14 cellular contexts compared by ENCODE assay signal in the genomic region with DNA sequence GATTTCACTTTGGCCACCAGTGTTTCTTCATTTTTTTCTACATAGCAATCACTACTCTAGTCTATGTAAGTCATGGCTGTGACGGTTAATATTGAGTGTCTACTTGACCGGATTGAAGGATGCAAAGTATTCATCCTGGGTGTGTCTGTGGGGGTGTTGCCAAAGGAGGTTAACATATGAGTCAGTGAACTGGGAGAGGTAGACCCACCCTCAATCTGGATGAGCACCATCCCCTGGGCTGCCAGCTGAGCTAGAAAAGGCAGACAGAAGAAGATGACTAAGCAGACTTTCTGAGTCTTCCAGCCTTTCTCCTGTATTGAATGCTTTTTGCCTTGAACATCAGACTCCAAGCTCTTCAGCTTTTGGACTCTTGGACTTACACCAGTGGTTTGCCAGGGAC.
DNase-seq lines count a peak whose midpoint lies in the region; ATAC-seq, FAIRE-seq and TF ChIP-seq lines count a peak whose summit lies in the region.
"Had no signal": no experiment of that assay in that cellular context is flagged by ENCODE, and none has a peak within 500 bp of the region (broad histone marks: within the 10 kb centered on the region; RNA-seq: fewer than 3 reads in every experiment).

No MANE protein-coding gene starts in this region.

- H4K20me1 ChIP-seq in astrocyte (ENCODE audit: insufficient read depth, low read length) (no peaks in the 10 kb centered on the region), keratinocyte (ENCODE audit: control insufficient read depth, extremely low read depth, insufficient read depth, low read length) (no peaks in the 10 kb centered on the region)
- H4K20me1 ChIP-seq: BLaER1 had no signal

- FAIRE-seq in astrocyte (lab: Jason Lieb, UNC), result peak; percentile 90
- peak; percentile 95 for FAIRE-seq in keratinocyte (lab: Jason Lieb, UNC)
- FAIRE-seq: pancreas had no signal

- no peak overlapping the region for H3K4me3 Mint-ChIP-seq in astrocyte (ENCODE audit: unreplicated experiment)
- H3K4me3 Mint-ChIP-seq: activated naive CD8-positive, alpha-beta T cell treated with anti-CD3 and anti-CD28 coated beads, Interleukin-2, amount 50 U/mL, for 24 hours had no signal

- H3K9me3 ChIP-seq in astrocyte (ENCODE audit: insufficient read depth, low read depth, low read length) (no peaks in the 10 kb centered on the region), keratinocyte (ENCODE audit: control insufficient read depth, low read depth, low read length) (no peaks in the 10 kb centered on the region)
- H3K9me3 ChIP-seq in effector memory CD4-positive, alpha-beta T cell (ENCODE audit: control insufficient read depth, low read length), result no peaks in the 10 kb centered on the region
- H3K9me3 ChIP-seq: BLaER1, pancreas had no signal

- dilution Hi-C loops in keratinocyte (cut with MboI; ENCODE audit: extremely low pct_ligation_motif_present, low sequenced_read_pairs), result no loop called here

- H3K27ac ChIP-seq in astrocyte (ENCODE audit: low read depth, low read length) (peak overlapping the region; percentile 27), keratinocyte (ENCODE audit: control insufficient read depth, insufficient read depth, low read length) (peak overlapping the region; percentile 63)
- H3K27ac ChIP-seq in effector memory CD4-positive, alpha-beta T cell (ENCODE audit: insufficient read depth, low read length, poor library complexity, severe bottlenecking), result no peak overlapping the region
- H3K27ac ChIP-seq: BLaER1, pancreas had no signal

- H3K4me3 ChIP-seq in AG04449 (ENCODE audit: low read depth, low read length), result no peak overlapping the region
- no peak overlapping the region for H3K4me3 ChIP-seq in astrocyte (ENCODE audit: insufficient read depth, low read depth, low read length)
- no peak overlapping the region for H3K4me3 ChIP-seq in keratinocyte (ENCODE audit: control insufficient read depth in 2 of 3, extremely low read depth in 1 of 3, insufficient read depth in 2 of 3, low read depth in 1 of 3, low read length in 3 of 3)
- no peak overlapping the region for H3K4me3 ChIP-seq in effector memory CD4-positive, alpha-beta T cell (ENCODE audit: insufficient read depth, low read depth, low read length, poor library complexity, severe bottlenecking)
- H3K4me3 ChIP-seq: BLaER1, pancreas had no signal

- no peaks in the 10 kb centered on the region for H3K36me3 ChIP-seq in astrocyte (ENCODE audit: insufficient read depth, low read length)
- H3K36me3 ChIP-seq in keratinocyte (ENCODE audit: control insufficient read depth in 2 of 2, extremely low read depth in 1 of 2, insufficient read depth in 2 of 2, low read length in 2 of 2), result no peaks in the 10 kb centered on the region
- no peaks in the 10 kb centered on the region for H3K36me3 ChIP-seq in effector memory CD4-positive, alpha-beta T cell (ENCODE audit: control insufficient read depth, insufficient read depth, low read length)
- H3K36me3 ChIP-seq: BLaER1, pancreas had no signal

- CTCF ChIA-PET in AG04449 (lab: Yijun Ruan, JAX), result no interaction called here

- DNase-seq in AG04449 (ENCODE audit: low read depth, low spot score), result peak; percentile 71
- peak; percentile 23 for DNase-seq in HK-2 (ENCODE audit: unreplicated experiment)
- DNase-seq in astrocyte (ENCODE audit: low read depth), result peak; percentile 87
- peak; percentile 63 for DNase-seq in keratinocyte (ENCODE audit: low read depth, low spot score)
- DNase-seq in effector memory CD4-positive, alpha-beta T cell, result no peak
- no peak for DNase-seq in T-helper 2 cell
- DNase-seq: activated naive CD8-positive, alpha-beta T cell treated with anti-CD3 and anti-CD28 coated beads, Interleukin-2, amount 50 U/mL, for 24 hours; effector CD4-positive, alpha-beta T cell; GDM1; NCI-H345; pancreas had no signal

- H3K9me1 ChIP-seq in keratinocyte (ENCODE audit: control insufficient read depth, extremely low read depth, insufficient read depth, low read length), result no peaks in the 10 kb centered on the region

- H3K4me1 ChIP-seq in astrocyte (ENCODE audit: insufficient read depth, low read length), result no peaks in the 10 kb centered on the region
- peaks cover 17% of the 10 kb centered on the region for H3K4me1 ChIP-seq in keratinocyte (ENCODE audit: control insufficient read depth, extremely low read depth, insufficient read depth, low read length)
- no peaks in the 10 kb centered on the region for H3K4me1 ChIP-seq in effector memory CD4-positive, alpha-beta T cell (ENCODE audit: control insufficient read depth, insufficient read depth, low read length, poor library complexity, severe bottlenecking)
- H3K4me1 ChIP-seq: BLaER1, pancreas had no signal

- ATAC-seq in HG03159 (IDR thresholded peaks at IDR 0.05; ENCODE audit: unreplicated experiment), result no peak
- ATAC-seq in activated CD4-positive, CD25-positive, alpha-beta regulatory T cell treated with anti-CD3 and anti-CD28 coated beads, Interleukin-2, amount 50 U/mL, for 24 hours, result no peak
- ATAC-seq: activated naive CD8-positive, alpha-beta T cell treated with anti-CD3 and anti-CD28 coated beads, Interleukin-2, amount 50 U/mL, for 24 hours; pancreas had no signal

- H3K4me2 ChIP-seq in astrocyte (ENCODE audit: low read length) (no peak overlapping the region), keratinocyte (ENCODE audit: control insufficient read depth, extremely low read depth, insufficient read depth, low read depth, low read length) (peak overlapping the region; percentile 23)
- H3K4me2 ChIP-seq: BLaER1 had no signal

- H3K79me2 ChIP-seq in astrocyte (ENCODE audit: insufficient read depth, low read length) (no peaks in the 10 kb centered on the region), keratinocyte (ENCODE audit: control insufficient read depth, insufficient read depth, low read length) (no peaks in the 10 kb centered on the region)

- H3K4me1 Mint-ChIP-seq in astrocyte (ENCODE audit: low read depth, unreplicated experiment), result peaks cover 8% of the 10 kb centered on the region
- H3K4me1 Mint-ChIP-seq: activated naive CD8-positive, alpha-beta T cell treated with anti-CD3 and anti-CD28 coated beads, Interleukin-2, amount 50 U/mL, for 24 hours had no signal

- no peaks in the 10 kb centered on the region for H3K9me3 Mint-ChIP-seq in astrocyte (ENCODE audit: unreplicated experiment)

- peak overlapping the region; percentile 68 for H3K27ac Mint-ChIP-seq in astrocyte (ENCODE audit: unreplicated experiment)
- H3K27ac Mint-ChIP-seq: activated naive CD8-positive, alpha-beta T cell treated with anti-CD3 and anti-CD28 coated beads, Interleukin-2, amount 50 U/mL, for 24 hours had no signal

- no peak overlapping the region for H2AFZ ChIP-seq in astrocyte (ENCODE audit: low read depth, low read length)
- no peak overlapping the region for H2AFZ ChIP-seq in keratinocyte (ENCODE audit: control insufficient read depth, low read length)

- POLR2A ChIA-PET in AG04449 (lab: Yijun Ruan, JAX), result interaction anchor here (1.4 kb wide), 1 partner anchor 267 kb away, joined by 4 read pairs; no protein-coding TSS in a partner anchor

- H3K27me3 Mint-ChIP-seq in astrocyte (ENCODE audit: low read depth, unreplicated experiment), result no peaks in the 10 kb centered on the region
- H3K27me3 Mint-ChIP-seq: activated naive CD8-positive, alpha-beta T cell treated with anti-CD3 and anti-CD28 coated beads, Interleukin-2, amount 50 U/mL, for 24 hours had no signal

- TF ChIP-seq CTCF in AG04449 (IDR thresholded peaks at IDR 0.05; ENCODE audit: insufficient read depth, low read length, missing control alignments) (no peak), astrocyte (IDR thresholded peaks at IDR 0.05; ENCODE audit: insufficient read depth, low read depth, low read length) (no peak), keratinocyte (optimal IDR thresholded peaks at IDR 0.05 in 1 of 3, IDR thresholded peaks at IDR 0.05 in 1 of 3, conservative IDR thresholded peaks at IDR 0.05 in 1 of 3; ENCODE audit: extremely low read depth in 1 of 3, insufficient read depth in 2 of 3, low read length in 3 of 3) (no peak)

- no peaks in the 10 kb centered on the region for H3K36me3 Mint-ChIP-seq in astrocyte (ENCODE audit: low read depth, unreplicated experiment)

- no peaks in the 10 kb centered on the region for H3K27me3 ChIP-seq in astrocyte (ENCODE audit: insufficient read depth, low read length)
- no peaks in the 10 kb centered on the region for H3K27me3 ChIP-seq in keratinocyte (ENCODE audit: control insufficient read depth, extremely low read depth, insufficient read depth, low read length)
- H3K27me3 ChIP-seq in effector memory CD4-positive, alpha-beta T cell (replicated peaks; ENCODE audit: control insufficient read depth, insufficient read depth, low read length, poor library complexity, severe bottlenecking), result no peaks in the 10 kb centered on the region
- H3K27me3 ChIP-seq: BLaER1, pancreas had no signal

- H3K9ac ChIP-seq in astrocyte (ENCODE audit: low read length), result no peak overlapping the region
- H3K9ac ChIP-seq in keratinocyte (ENCODE audit: control insufficient read depth, extremely low read depth, insufficient read depth, low read length), result no peak overlapping the region
- H3K9ac ChIP-seq: BLaER1 had no signal

Comparison
In these comparisons a context has a peak if more than half of its experiments do, and no peak if none do; other contexts are left out.
1. DNase-seq: peak in AG04449 (single experiment), HK-2 (single experiment), astrocyte (single experiment) and keratinocyte (single experiment); none in effector memory CD4-positive, alpha-beta T cell (0 of 3) and T-helper 2 cell (0 of 5).